In the genomic region with DNA sequence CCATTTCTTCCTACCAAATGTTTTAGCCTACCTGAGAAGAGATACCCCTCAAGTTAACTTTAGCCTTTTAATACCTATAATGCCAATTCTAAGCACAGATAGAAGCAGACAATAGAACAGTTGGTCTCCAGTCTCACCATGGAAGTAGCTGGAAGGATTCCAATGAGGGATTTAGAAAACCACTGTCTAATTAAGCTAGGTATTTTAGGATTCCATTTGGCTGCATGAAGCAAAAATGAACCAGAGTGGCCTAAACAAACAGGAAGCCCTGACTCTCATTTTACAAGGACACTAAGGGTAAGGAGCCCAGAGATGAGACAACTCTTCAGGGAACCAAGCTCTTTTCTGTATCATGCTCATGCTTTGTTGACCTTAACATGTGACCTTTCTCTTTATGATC, we compare ENCODE assay signal across 18 cellular contexts.
A peak's percentile ranks its signal among the peaks of the same experiment; 100 is the strongest.
DNase-seq lines count a peak whose midpoint lies in the region; ATAC-seq, FAIRE-seq and TF ChIP-seq lines count a peak whose summit lies in the region.
"Had no signal": no experiment of that assay in that cellular context is flagged by ENCODE, and none has a peak within 500 bp of the region (broad histone marks: within the 10 kb centered on the region; RNA-seq: fewer than 3 reads in every experiment).

No MANE protein-coding gene starts in this region.

- no peak overlapping the region for H3K4me3 Mint-ChIP-seq in endodermal cell
- H3K4me3 Mint-ChIP-seq: activated naive CD8-positive, alpha-beta T cell treated with anti-CD3 and anti-CD28 coated beads for 36 hours had no signal

- H3K9ac ChIP-seq in endodermal cell (ENCODE audit: extremely low read depth, low read length, poor library complexity, severe bottlenecking) = no peak overlapping the region

- peak; percentile 63 for DNase-seq in A673 (ENCODE audit: low spot score)
- peak; percentile 36 for DNase-seq in GM03348 (ENCODE audit: low spot score)
- peak; percentile 43 for DNase-seq in NCI-H446 treated with DMSO at 0.1 percent for 48 hours (lab: John Stamatoyannopoulos, UW)
- DNase-seq in endodermal cell = no peak
- no peak for DNase-seq in effector memory CD4-positive, alpha-beta T cell
- DNase-seq in activated gamma-delta T cell (lab: John Stamatoyannopoulos, UW) = no peak
- DNase-seq in small intestine = no peak
- DNase-seq: activated naive CD8-positive, alpha-beta T cell treated with anti-CD3 and anti-CD28 coated beads for 36 hours; activated T-cell treated with anti-CD3 and anti-CD28 coated beads for 4 hours; BE2C; dermis blood vessel endothelial cell; DND-41; foreskin keratinocyte; mesendoderm; pancreas; T-helper 1 cell had no signal

- FAIRE-seq in small intestine (lab: Jason Lieb, UNC) = no peak
- FAIRE-seq: pancreas had no signal

- no peaks in the 10 kb centered on the region for H3K36me3 Mint-ChIP-seq in endodermal cell (ENCODE audit: low read depth)
- H3K36me3 Mint-ChIP-seq: activated naive CD8-positive, alpha-beta T cell treated with anti-CD3 and anti-CD28 coated beads for 36 hours had no signal

- POLR2A ChIA-PET in A673 (lab: Charles Lee; ENCODE audit: low non-redundant PET) = no interaction called here

- ATAC-seq in HG03469 (IDR thresholded peaks at IDR 0.05; ENCODE audit: unreplicated experiment) = no peak
- ATAC-seq: foreskin keratinocyte, pancreas had no signal

- H3K27me3 ChIP-seq in A673 (replicated peaks; ENCODE audit: insufficient read depth, low read depth, low read length, poor library complexity) = no peaks in the 10 kb centered on the region
- no peaks in the 10 kb centered on the region for H3K27me3 ChIP-seq in endodermal cell (ENCODE audit: control insufficient read depth, insufficient read depth, low read length, poor library complexity, severe bottlenecking)
- H3K27me3 ChIP-seq in effector memory CD4-positive, alpha-beta T cell (replicated peaks; ENCODE audit: control insufficient read depth, insufficient read depth, low read length, poor library complexity, severe bottlenecking) = no peaks in the 10 kb centered on the region
- H3K27me3 ChIP-seq in small intestine (ENCODE audit: control insufficient read depth in 2 of 2, insufficient read depth in 2 of 2, low read length in 2 of 2) = no peaks in the 10 kb centered on the region
- H3K27me3 ChIP-seq: BE2C, foreskin keratinocyte, pancreas, tibial nerve had no signal

- H3K9me3 ChIP-seq in A673 (ENCODE audit: low read depth, low read length, poor library complexity, severe bottlenecking) (no peaks in the 10 kb centered on the region), endodermal cell (ENCODE audit: control insufficient read depth, low read length) (no peaks in the 10 kb centered on the region), small intestine (ENCODE audit: control insufficient read depth, low read depth) (no peaks in the 10 kb centered on the region)
- no peaks in the 10 kb centered on the region for H3K9me3 ChIP-seq in effector memory CD4-positive, alpha-beta T cell (ENCODE audit: control insufficient read depth, low read length)
- H3K9me3 ChIP-seq: BE2C, pancreas, tibial nerve had no signal

- TF ChIP-seq CTCF in A673 (conservative IDR thresholded peaks at IDR 0.05; ENCODE audit: low read depth, low read length) (no peak), endodermal cell (conservative IDR thresholded peaks at IDR 0.05) (no peak)

- H3K9me3 Mint-ChIP-seq in endodermal cell = no peaks in the 10 kb centered on the region
- H3K9me3 Mint-ChIP-seq: activated naive CD8-positive, alpha-beta T cell treated with anti-CD3 and anti-CD28 coated beads for 36 hours had no signal

- H3K36me3 ChIP-seq in A673 (ENCODE audit: insufficient read depth, low read length, poor library complexity, severe bottlenecking) (no peaks in the 10 kb centered on the region), endodermal cell (ENCODE audit: control insufficient read depth, insufficient read depth, low read length) (no peaks in the 10 kb centered on the region), small intestine (ENCODE audit: control insufficient read depth in 2 of 2, insufficient read depth in 2 of 2, low read length in 2 of 2) (no peaks in the 10 kb centered on the region)
- no peaks in the 10 kb centered on the region for H3K36me3 ChIP-seq in effector memory CD4-positive, alpha-beta T cell (ENCODE audit: control insufficient read depth, insufficient read depth, low read length)
- H3K36me3 ChIP-seq: BE2C, pancreas, tibial nerve had no signal

- H3K4me1 ChIP-seq in A673 (ENCODE audit: insufficient read depth, low read length, poor library complexity, severe bottlenecking) = peaks cover 8% of the 10 kb centered on the region
- no peaks in the 10 kb centered on the region for H3K4me1 ChIP-seq in endodermal cell (ENCODE audit: control insufficient read depth, insufficient read depth, low read length)
- H3K4me1 ChIP-seq in effector memory CD4-positive, alpha-beta T cell (ENCODE audit: control insufficient read depth, insufficient read depth, low read length, poor library complexity, severe bottlenecking) = no peaks in the 10 kb centered on the region
- H3K4me1 ChIP-seq in small intestine (ENCODE audit: control insufficient read depth in 2 of 2, insufficient read depth in 1 of 2, low read depth in 1 of 2, low read length in 1 of 2) = no peaks in the 10 kb centered on the region
- H3K4me1 ChIP-seq: foreskin keratinocyte, pancreas, tibial nerve had no signal

- H3K4me1 Mint-ChIP-seq in endodermal cell = peaks cover 10% of the 10 kb centered on the region
- H3K4me1 Mint-ChIP-seq: activated naive CD8-positive, alpha-beta T cell treated with anti-CD3 and anti-CD28 coated beads for 36 hours had no signal

- no peaks in the 10 kb centered on the region for H3K27me3 Mint-ChIP-seq in endodermal cell (ENCODE audit: insufficient read depth)

- CTCF ChIA-PET in A673 (lab: Charles Lee) = no interaction called here

- H3K27ac Mint-ChIP-seq in endodermal cell = peak overlapping the region; percentile 25
- H3K27ac Mint-ChIP-seq: activated naive CD8-positive, alpha-beta T cell treated with anti-CD3 and anti-CD28 coated beads for 36 hours had no signal

- intact Hi-C loops in A673 (cut with micrococcal nuclease; ENCODE audit: unreplicated experiment) = no loop called here

- H3K4me3 ChIP-seq in A673 (ENCODE audit: low read depth, low read length, poor library complexity, severe bottlenecking) (no peak overlapping the region), endodermal cell (ENCODE audit: low read length) (no peak overlapping the region), small intestine (ENCODE audit: low read depth in 1 of 2, low read length in 2 of 2) (no peak overlapping the region)
- H3K4me3 ChIP-seq in effector memory CD4-positive, alpha-beta T cell (ENCODE audit: insufficient read depth, low read depth, low read length, poor library complexity, severe bottlenecking) = no peak overlapping the region
- H3K4me3 ChIP-seq: pancreas, tibial nerve had no signal

- BruUV-seq in A673 (replicated peaks; lab: Mats Ljungman, UMichigan) = no TSS peak

- H3K27ac ChIP-seq in A673 (ENCODE audit: low read depth, low read length, poor library complexity, severe bottlenecking) (no peak overlapping the region), endodermal cell (ENCODE audit: low read depth, low read length) (no peak overlapping the region), small intestine (ENCODE audit: low read depth in 1 of 2, low read length in 1 of 2) (no peak overlapping the region)
- H3K27ac ChIP-seq in effector memory CD4-positive, alpha-beta T cell (ENCODE audit: insufficient read depth, low read length, poor library complexity, severe bottlenecking) = no peak overlapping the region
- H3K27ac ChIP-seq: foreskin keratinocyte, pancreas, tibial nerve had no signal

Comparison
In these comparisons a context has a peak if more than half of its experiments do, and no peak if none do; other contexts are left out.
1. DNase-seq: peak in A673 (single experiment), GM03348 (single experiment) and NCI-H446 treated with DMSO at 0.1 percent for 48 hours (single experiment); none in endodermal cell (single experiment), effector memory CD4-positive, alpha-beta T cell (0 of 3), activated gamma-delta T cell (single experiment) and small intestine (single experiment).